ENCODE assay signal across 13 cellular contexts in genomic region chr15:23866832-23867231, GRCh38.
DNase-seq lines count a peak whose midpoint lies in the region; ATAC-seq, FAIRE-seq and TF ChIP-seq lines count a peak whose summit lies in the region.
"Had no signal": no experiment of that assay in that cellular context is flagged by ENCODE, and none has a peak within 500 bp of the region (broad histone marks: within the 10 kb centered on the region; RNA-seq: fewer than 3 reads in every experiment).

No MANE protein-coding gene starts in this region.

- intact Hi-C loops in dorsolateral prefrontal cortex (cut with DNase I) = loop anchor here in 1 of 2 donors (2.0 kb wide), 1 partner anchor 224 kb away; no protein-coding TSS in a partner anchor

- DNase-seq in NCI-H82 (lab: John Stamatoyannopoulos, UW) (peak; percentile 58), NCI-H82 treated with DMSO at 0.1 percent for 48 hours (lab: John Stamatoyannopoulos, UW; ENCODE audit: unreplicated experiment) (no peak), NCI-H524 (lab: John Stamatoyannopoulos, UW) (peak; percentile 23 to 71), dorsolateral prefrontal cortex (no peak), small intestine (peak; percentile 3), H7 (no peak), AG20443 (ENCODE audit: low spot score) (no peak)
- DNase-seq: CD4-positive, CD25-positive, alpha-beta regulatory T cell; left lung; NCI-H1694 treated with DMSO at 0.1 percent for 48 hours; psoas muscle; T-helper 17 cell had no signal

- H3K36me3 ChIP-seq in small intestine (ENCODE audit: control insufficient read depth in 2 of 2, insufficient read depth in 2 of 2, low read length in 2 of 2) = no peaks in the 10 kb centered on the region
- no peaks in the 10 kb centered on the region for H3K36me3 ChIP-seq in H7 (replicated peaks; ENCODE audit: control insufficient read depth, insufficient read depth, low read length)
- H3K36me3 ChIP-seq: left lung had no signal

- H3K27me3 ChIP-seq in dorsolateral prefrontal cortex (peaks cover 0 to 39% (median 17%) of the 10 kb centered on the region in 45 donors), small intestine (ENCODE audit: control insufficient read depth in 2 of 2, insufficient read depth in 2 of 2, low read length in 2 of 2) (no peaks in the 10 kb centered on the region), H7 (ENCODE audit: control insufficient read depth, insufficient read depth, low read length) (no peaks in the 10 kb centered on the region)

- H3K4me3 ChIP-seq in dorsolateral prefrontal cortex (no peak overlapping the region), small intestine (ENCODE audit: low read depth in 1 of 2, low read length in 2 of 2) (no peak overlapping the region), H7 (ENCODE audit: insufficient read depth, low read depth, low read length) (no peak overlapping the region)
- H3K4me3 ChIP-seq: left lung, psoas muscle had no signal

- TF ChIP-seq CTCF in dorsolateral prefrontal cortex (IDR thresholded peaks at IDR 0.05 in 54 of 56, conservative IDR thresholded peaks at IDR 0.05 in 2 of 56; ENCODE audit: low read depth in 1 of 56, partially characterized antibody in 56 of 56) = peak; percentile 13 to 72 (median 48)

- H3K27ac ChIP-seq in dorsolateral prefrontal cortex = no peak overlapping the region
- no peak overlapping the region for H3K27ac ChIP-seq in small intestine (ENCODE audit: low read depth in 1 of 2, low read length in 1 of 2)
- H3K27ac ChIP-seq: left lung, psoas muscle had no signal

- no peak for ATAC-seq in HG02588 (IDR thresholded peaks at IDR 0.05; ENCODE audit: unreplicated experiment)
- ATAC-seq: left lung, psoas muscle, T-helper 17 cell had no signal

- no peak for FAIRE-seq in small intestine (lab: Jason Lieb, UNC)

- H3K9me3 ChIP-seq in small intestine (ENCODE audit: control insufficient read depth, low read depth) = no peaks in the 10 kb centered on the region
- H3K9me3 ChIP-seq: left lung, psoas muscle had no signal

- WGBS in small intestine, 3 donors = 32 to 35% (median 34%) methylated on average over 6 of the region's 6 CpGs

- H3K4me1 ChIP-seq in small intestine (ENCODE audit: control insufficient read depth in 2 of 2, insufficient read depth in 1 of 2, low read depth in 1 of 2, low read length in 1 of 2) = no peaks in the 10 kb centered on the region
- H3K4me1 ChIP-seq: left lung, psoas muscle had no signal

Comparison
In these comparisons a context has a peak if more than half of its experiments do, and no peak if none do; other contexts are left out.
1. DNase-seq: peak in NCI-H82 (single experiment), NCI-H524 (2 of 2) and small intestine (single experiment); none in NCI-H82 treated with DMSO at 0.1 percent for 48 hours (single experiment), dorsolateral prefrontal cortex (0 of 10), H7 (single experiment) and AG20443 (single experiment).